Comparison of ENCODE assay signal across 7 cellular contexts in genomic region chr12:94074970-94075695, GRCh38.
DNase-seq lines count a peak whose midpoint lies in the region; ATAC-seq and TF ChIP-seq lines count a peak whose summit lies in the region.

No MANE protein-coding gene starts in this region.

- H3K27ac ChIP-seq in WERI-Rb-1 = no peak overlapping the region
- H3K27ac ChIP-seq in heart right ventricle = peak overlapping the region; percentile 68 to 94 (median 89)
- H3K27ac ChIP-seq in sigmoid colon = peak overlapping the region; percentile 64 to 80 (median 70)

- H3K4me1 ChIP-seq in heart right ventricle = peaks cover 8 to 32% (median 20%) of the 10 kb centered on the region in 9 donors
- peaks cover 0 to 25% (median 17%) of the 10 kb centered on the region in 4 donors for H3K4me1 ChIP-seq in sigmoid colon

- WGBS in heart right ventricle, 2 donors = 33 to 34% methylated on average over 5 of the region's 5 CpGs
- whole genome bisulfite sequencing in sigmoid colon, 2 donors = 44 to 50% methylated on average over 5 of the region's 5 CpGs

- H3K27me3 ChIP-seq in WERI-Rb-1 (ENCODE audit: insufficient read depth, low read depth, severe bottlenecking) (no peaks in the 10 kb centered on the region), heart right ventricle (no peaks in the 10 kb centered on the region), sigmoid colon (no peaks in the 10 kb centered on the region)

- ATAC-seq in heart right ventricle (peak; percentile 81 to 94 (median 90)), HG03439 (IDR thresholded peaks at IDR 0.05; ENCODE audit: unreplicated experiment) (no peak), HG02623 (IDR thresholded peaks at IDR 0.05; ENCODE audit: unreplicated experiment) (no peak)

- H3K4me3 ChIP-seq in WERI-Rb-1 (ENCODE audit: low read depth, low read length) (no peak overlapping the region), heart right ventricle (peak overlapping the region in 4 of 10 donors; percentile 3 to 25 (median 14)), sigmoid colon (no peak overlapping the region)

- peak in 1 of 4 donors; percentile 61 for TF ChIP-seq EP300 in sigmoid colon (IDR thresholded peaks at IDR 0.05)

- peaks cover 2% of the 10 kb centered on the region for H3K9me3 ChIP-seq in WERI-Rb-1 (ENCODE audit: severe bottlenecking)
- H3K9me3 ChIP-seq in heart right ventricle = no peaks in the 10 kb centered on the region
- H3K9me3 ChIP-seq in sigmoid colon = no peaks in the 10 kb centered on the region

- intact Hi-C loops in heart right ventricle (cut with DNase I) = loop anchor here in 9 of 10 donors (1.0 to 10.0 kb wide), 15 partner anchors 26 to 510 kb away; partner anchors contain the start of genes SOCS2 (in 2 of the 9) and CRADD (in 1 of the 9)
- intact Hi-C loops in sigmoid colon (cut with DNase I) = loop anchor here (2.0 to 10.0 kb wide), 4 partner anchors 178 to 504 kb away; partner anchors contain the start of gene CRADD

- no peak for TF ChIP-seq POLR2A in sigmoid colon (IDR thresholded peaks at IDR 0.05)

- peak; percentile 80 for DNase-seq in EL
- peak; percentile 54 to 71 for DNase-seq in Kasumi-1 (lab: John Stamatoyannopoulos, UW)
- DNase-seq in WERI-Rb-1 = peak; percentile 49
- peak; percentile 57 to 73 for DNase-seq in heart right ventricle
- peak; percentile 90 for DNase-seq in sigmoid colon

- H3K36me3 ChIP-seq in WERI-Rb-1 = no peaks in the 10 kb centered on the region
- no peaks in the 10 kb centered on the region for H3K36me3 ChIP-seq in heart right ventricle
- H3K36me3 ChIP-seq in sigmoid colon = no peaks in the 10 kb centered on the region

- TF ChIP-seq CTCF in WERI-Rb-1 (IDR thresholded peaks at IDR 0.05; ENCODE audit: low read depth, low read length) (peak; percentile 59), heart right ventricle (IDR thresholded peaks at IDR 0.05) (peak; percentile 48 to 84 (median 73)), sigmoid colon (IDR thresholded peaks at IDR 0.05) (peak; percentile 46 to 60 (median 52))

Comparison
In these comparisons a context has a peak if more than half of its experiments do, and no peak if none do; other contexts are left out.
1. ATAC-seq: peak in heart right ventricle (8 of 8); none in HG03439 (single experiment) and HG02623 (single experiment).
2. Peak in every context shown above with its lines, with median percentiles within 50 percentile points of each other: DNase-seq and CTCF ChIP-seq.